Comparison of ENCODE assay signal across 9 cellular contexts in the genomic region with DNA sequence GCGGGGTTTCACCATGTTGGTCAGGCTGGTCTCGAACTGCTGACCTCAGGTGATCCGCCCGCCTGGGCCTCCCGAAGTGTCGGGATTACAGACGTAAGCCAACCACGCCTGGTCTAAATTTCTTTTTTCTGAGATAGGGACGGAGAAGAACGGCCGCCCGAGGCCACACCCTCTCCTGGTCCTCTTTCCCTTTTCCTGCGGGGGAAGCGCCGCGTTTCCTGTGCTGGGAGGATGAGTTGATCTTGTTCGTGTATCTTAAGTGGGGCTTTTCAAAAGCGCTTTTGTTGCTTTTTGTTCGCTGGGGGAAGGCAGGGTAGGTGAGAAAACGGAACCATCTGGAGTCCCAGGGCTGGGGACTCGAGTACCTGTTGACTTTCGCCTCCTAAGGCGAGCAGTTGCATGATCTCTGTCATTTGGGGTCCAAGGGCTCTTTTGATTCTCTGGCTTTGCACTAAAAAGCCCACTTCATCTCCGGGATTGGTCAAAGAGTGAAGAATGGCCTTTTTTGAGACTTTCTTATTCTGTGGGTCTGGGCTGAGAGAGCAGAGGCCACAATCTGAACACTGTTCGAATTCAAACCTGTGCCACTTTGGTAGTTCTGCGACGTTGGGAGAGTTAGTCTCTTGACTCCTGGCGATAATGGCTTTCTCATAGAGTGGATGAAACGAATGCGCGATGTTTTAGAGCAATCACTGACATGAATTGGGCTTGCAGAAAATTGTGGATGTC. TPM values are rescaled to one million over a fixed set of nuclear protein-coding genes. Genes with fewer than 3 reads are reported as not detected.
A peak's percentile ranks its signal among the peaks of the same experiment; 100 is the strongest.
DNase-seq lines count a peak whose midpoint lies in the region; ATAC-seq, FAIRE-seq and TF ChIP-seq lines count a peak whose summit lies in the region.
"Had no signal": no experiment of that assay in that cellular context is flagged by ENCODE, and none has a peak within 500 bp of the region (broad histone marks: within the 10 kb centered on the region; RNA-seq: fewer than 3 reads in every experiment).

No MANE protein-coding gene starts in this region.

- no peak for FAIRE-seq in kidney (lab: Jason Lieb, UNC)
- FAIRE-seq: TTC549 had no signal

- peak overlapping the region; percentile 98 for H3K4me2 ChIP-seq in OCI-LY3 (ENCODE audit: low read length)

- H3K27me3 ChIP-seq in GM06990 (replicated peaks; ENCODE audit: control insufficient read depth, insufficient read depth, low read length) (no peaks in the 10 kb centered on the region), OCI-LY3 (ENCODE audit: low read depth, low read length) (no peaks in the 10 kb centered on the region)

- H3K9me3 ChIP-seq in OCI-LY3 (ENCODE audit: insufficient read depth, low read length) (no peaks in the 10 kb centered on the region), kidney (ENCODE audit: control insufficient read depth in 1 of 2, low read length in 2 of 2) (no peaks in the 10 kb centered on the region)

- intact Hi-C loops in kidney (cut with DNase I), result no loop called here

- H3K4me1 ChIP-seq in OCI-LY3 (ENCODE audit: low read length) (peaks cover 34% of the 10 kb centered on the region), kidney (ENCODE audit: control insufficient read depth in 1 of 2, insufficient read depth in 1 of 2, low read depth in 1 of 2, low read length in 2 of 2) (peaks cover 15 to 19% of the 10 kb centered on the region in 2 donors)

- peak overlapping the region; percentile 97 for H3K27ac ChIP-seq in OCI-LY3 (ENCODE audit: low read length)
- peak overlapping the region; percentile 96 to 99 for H3K27ac ChIP-seq in kidney (ENCODE audit: low read depth in 2 of 2, low read length in 2 of 2)

- H3K36me3 ChIP-seq in GM06990 (ENCODE audit: control insufficient read depth, insufficient read depth, low read length), result peaks cover 16% of the 10 kb centered on the region
- peaks cover 54% of the 10 kb centered on the region for H3K36me3 ChIP-seq in OCI-LY3 (replicated peaks; ENCODE audit: low read depth, low read length)
- peaks cover 27 to 35% of the 10 kb centered on the region in 2 donors for H3K36me3 ChIP-seq in kidney (ENCODE audit: control insufficient read depth in 1 of 2, insufficient read depth in 2 of 2, low read length in 2 of 2)

- DNase-seq in GM06990 (ENCODE audit: extremely low read depth, insufficient read length), result peak; percentile 41
- DNase-seq in astrocyte of the hippocampus (ENCODE audit: low read depth, low spot score), result peak; percentile 41
- peak; percentile 77 for DNase-seq in kidney
- peak; percentile 35 for DNase-seq in stimulated activated CD4-positive, alpha-beta T cell treated with anti-CD3 and anti-CD28 coated beads, Interleukin-4, amount 100 ng/mL, for 24 hours
- no peak for DNase-seq in SIG-M5 (lab: John Stamatoyannopoulos, UW)
- DNase-seq in Kasumi-1 (lab: John Stamatoyannopoulos, UW), result no peak

- H2AFZ ChIP-seq in OCI-LY3 (ENCODE audit: low read depth, low read length), result no peak overlapping the region

- TF ChIP-seq CTCF in GM06990 (IDR thresholded peaks at IDR 0.05; ENCODE audit: insufficient read depth, low read length, poor library complexity, severe bottlenecking) (no peak), OCI-LY3 (IDR thresholded peaks at IDR 0.05; ENCODE audit: low read depth, low read length) (no peak), kidney (IDR thresholded peaks at IDR 0.05; ENCODE audit: borderline replicate concordance, extremely low read depth, insufficient read depth) (no peak)

- H3K79me2 ChIP-seq in OCI-LY3 (ENCODE audit: low read length), result peaks cover 81% of the 10 kb centered on the region

- H3K9ac ChIP-seq in OCI-LY3 (ENCODE audit: low read length) (peak overlapping the region; percentile 96), kidney (ENCODE audit: low read length in 2 of 2) (peak overlapping the region; percentile 37 to 93)

- H4K20me1 ChIP-seq in OCI-LY3 (ENCODE audit: insufficient read depth, low read length), result peaks cover 57% of the 10 kb centered on the region

- H3K4me3 ChIP-seq in GM06990 (replicated peaks; ENCODE audit: low read depth, low read length) (peak overlapping the region; percentile 92), OCI-LY3 (ENCODE audit: low read length) (peak overlapping the region; percentile 84), kidney (ENCODE audit: low read length in 2 of 2) (peak overlapping the region; percentile 83 to 89)

- ATAC-seq in GM18517 (IDR thresholded peaks at IDR 0.05; ENCODE audit: unreplicated experiment), result no peak

RNA-seq across cellular contexts. Expression of gene FUS, which starts 1.3 kb away (rescaled TPM):
- 333 TPM for total RNA-seq in kidney
- polyA plus RNA-seq in kidney (ENCODE audit: insufficient read depth, low read depth, low replicate concordance), result 180 TPM

RNA-seq across cellular contexts. Expression of gene PYCARD, which starts 21.3 kb away (rescaled TPM):
- total RNA-seq in kidney, result 26.5 TPM
- 14.8 TPM for polyA plus RNA-seq in kidney (ENCODE audit: insufficient read depth, low read depth, low replicate concordance)

RNA-seq across cellular contexts. Expression of gene PRSS36, which starts 31.4 kb away (rescaled TPM):
- 4.1 TPM for total RNA-seq in kidney
- polyA plus RNA-seq in kidney (ENCODE audit: insufficient read depth, low read depth, low replicate concordance), result 1.7 TPM

RNA-seq across cellular contexts. Expression of gene TRIM72, which starts 32.7 kb away (rescaled TPM):
- total RNA-seq in kidney, result 0.06 TPM
- polyA plus RNA-seq in kidney (ENCODE audit: insufficient read depth, low read depth, low replicate concordance), result 0.11 TPM

RNA-seq across cellular contexts. Expression of gene PYDC1, which starts 35.7 kb away (rescaled TPM):
- not detected for total RNA-seq in kidney
- not detected for polyA plus RNA-seq in kidney (ENCODE audit: insufficient read depth, low read depth, low replicate concordance)

Comparison
In these comparisons a context has a peak if more than half of its experiments do, and no peak if none do; other contexts are left out.
1. DNase-seq: peak in GM06990 (single experiment), astrocyte of the hippocampus (single experiment), kidney (single experiment) and stimulated activated CD4-positive, alpha-beta T cell treated with anti-CD3 and anti-CD28 coated beads, Interleukin-4, amount 100 ng/mL, for 24 hours (single experiment); none in SIG-M5 (single experiment) and Kasumi-1 (0 of 2).
2. Peak in every context shown above with its lines, with median percentiles within 50 percentile points of each other: H3K4me3 ChIP-seq.